Comparison of ENCODE assay signal across 7 cellular contexts in the genomic region with DNA sequence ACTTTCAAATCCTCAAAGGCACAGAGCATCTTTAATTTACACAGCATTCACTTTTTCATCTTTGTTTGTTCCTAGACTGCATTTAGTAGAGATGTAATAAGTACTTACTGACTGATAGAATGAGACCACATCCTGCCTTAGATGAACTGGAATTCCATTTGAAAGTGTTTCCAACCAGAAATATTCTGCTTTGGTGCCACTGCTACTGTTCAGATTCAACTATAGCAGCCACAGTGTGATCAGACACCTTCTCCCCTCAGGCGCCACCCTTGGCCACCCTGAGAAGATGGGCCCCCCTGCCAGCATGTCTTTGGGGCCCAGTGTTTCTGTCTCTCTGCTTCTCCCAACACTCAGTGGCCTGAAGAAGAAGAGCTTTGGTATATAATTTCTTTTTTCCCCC.
A peak's percentile ranks its signal among the peaks of the same experiment; 100 is the strongest.
DNase-seq lines count a peak whose midpoint lies in the region; ATAC-seq and TF ChIP-seq lines count a peak whose summit lies in the region.

No MANE protein-coding gene starts in this region.

- H3K9me3 Mint-ChIP-seq in stimulated activated naive B cell treated with anti-CD40 and anti-IgM and Interleukin-4, amounts not matched to agents 10 μg/mL and 1 μg/mL and 100 μg/mL, for 72 hours: peaks cover 0 to 5% of the 10 kb centered on the region in 2 donors

- peak overlapping the region; percentile 97 for H3K27ac Mint-ChIP-seq in stimulated activated naive B cell treated with anti-CD40 and anti-IgM and Interleukin-4, amounts not matched to agents 10 μg/mL and 1 μg/mL and 100 μg/mL, for 72 hours

- peaks cover 51 to 83% of the 10 kb centered on the region in 2 donors for H3K4me1 Mint-ChIP-seq in stimulated activated naive B cell treated with anti-CD40 and anti-IgM and Interleukin-4, amounts not matched to agents 10 μg/mL and 1 μg/mL and 100 μg/mL, for 72 hours

- no peaks in the 10 kb centered on the region for H3K36me3 ChIP-seq in colonic mucosa

- no peak for DNase-seq in colonic mucosa
- no peak for DNase-seq in stimulated activated naive B cell treated with anti-CD40 and anti-IgM and Interleukin-4, amounts not matched to agents 10 μg/mL and 1 μg/mL and 100 μg/mL, for 72 hours
- DNase-seq in NCI-H524 (lab: John Stamatoyannopoulos, UW): no peak
- no peak for DNase-seq in dermis blood vessel endothelial cell
- no peak for DNase-seq in NCI-H128 (lab: John Stamatoyannopoulos, UW; ENCODE audit: unreplicated experiment)

- H3K4me1 ChIP-seq in colonic mucosa: peaks cover 9% of the 10 kb centered on the region

- intact Hi-C loops in colonic mucosa (cut with DNase I): no loop called here

- no peaks in the 10 kb centered on the region for H3K27me3 Mint-ChIP-seq in stimulated activated naive B cell treated with anti-CD40 and anti-IgM and Interleukin-4, amounts not matched to agents 10 μg/mL and 1 μg/mL and 100 μg/mL, for 72 hours

- ATAC-seq in GM18907 (IDR thresholded peaks at IDR 0.05; ENCODE audit: unreplicated experiment): peak; percentile 10
- peak; percentile 4 for ATAC-seq in HG03565 (IDR thresholded peaks at IDR 0.05; ENCODE audit: unreplicated experiment)
- ATAC-seq in stimulated activated naive B cell treated with anti-CD40 and anti-IgM and Interleukin-4, amounts not matched to agents 10 μg/mL and 1 μg/mL and 100 μg/mL, for 72 hours (replicated peaks): peak; percentile 17 to 20

- H3K4me3 Mint-ChIP-seq in stimulated activated naive B cell treated with anti-CD40 and anti-IgM and Interleukin-4, amounts not matched to agents 10 μg/mL and 1 μg/mL and 100 μg/mL, for 72 hours: peak overlapping the region; percentile 15 to 28

- peaks cover 3 to 10% of the 10 kb centered on the region in 2 donors for H3K36me3 Mint-ChIP-seq in stimulated activated naive B cell treated with anti-CD40 and anti-IgM and Interleukin-4, amounts not matched to agents 10 μg/mL and 1 μg/mL and 100 μg/mL, for 72 hours

- no peaks in the 10 kb centered on the region for H3K9me3 ChIP-seq in colonic mucosa

- H3K4me3 ChIP-seq in colonic mucosa: no peak overlapping the region

- no peak for TF ChIP-seq CTCF in colonic mucosa (IDR thresholded peaks at IDR 0.05)

- no peaks in the 10 kb centered on the region for H3K27me3 ChIP-seq in colonic mucosa

- H3K27ac ChIP-seq in colonic mucosa: peak overlapping the region; percentile 22

- no peak overlapping the region for H3K9ac ChIP-seq in colonic mucosa (ENCODE audit: low read depth in 2 of 2, low read length in 2 of 2)
